In the genomic region with DNA sequence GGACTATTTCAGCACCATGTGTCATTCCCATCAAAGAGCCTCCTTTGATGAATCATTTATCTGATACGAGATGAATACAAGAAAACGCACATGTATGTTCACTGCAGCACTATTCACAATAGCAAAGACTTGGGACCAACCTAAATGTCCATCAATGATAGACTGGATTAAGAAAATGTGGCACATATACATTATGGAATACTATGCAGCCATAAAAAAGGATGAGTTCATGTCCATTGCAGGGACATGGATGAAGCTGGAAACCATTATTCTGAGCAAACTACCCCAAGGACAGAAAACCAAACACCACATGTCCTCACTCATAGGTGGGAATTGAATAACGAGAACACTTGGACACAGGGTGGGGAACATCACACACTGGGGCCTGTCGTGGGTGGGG, we compare ENCODE assay signal across 4 cellular contexts. TPM values are rescaled to one million over a fixed set of nuclear protein-coding genes. Genes with fewer than 3 reads are reported as not detected.
"Had no signal": no experiment of that assay in that cellular context is flagged by ENCODE, and none has a peak within 500 bp of the region (broad histone marks: within the 10 kb centered on the region; RNA-seq: fewer than 3 reads in every experiment).

No MANE protein-coding gene starts in this region.

RNA-seq across cellular contexts. Expression of a gene that starts 27.7 kb away (rescaled TPM):
- total RNA-seq: HT-29 had no signal
- polyA plus RNA-seq: IgD-negative memory B cell had no signal

RNA-seq across cellular contexts. Expression of a gene that starts 49.8 kb away (rescaled TPM):
- total RNA-seq: HT1080, IMR-90 had no signal
- polyA plus RNA-seq: IgD-negative memory B cell, IMR-90 had no signal
